Comparison of ENCODE assay signal across 8 cellular contexts in the genomic region with DNA sequence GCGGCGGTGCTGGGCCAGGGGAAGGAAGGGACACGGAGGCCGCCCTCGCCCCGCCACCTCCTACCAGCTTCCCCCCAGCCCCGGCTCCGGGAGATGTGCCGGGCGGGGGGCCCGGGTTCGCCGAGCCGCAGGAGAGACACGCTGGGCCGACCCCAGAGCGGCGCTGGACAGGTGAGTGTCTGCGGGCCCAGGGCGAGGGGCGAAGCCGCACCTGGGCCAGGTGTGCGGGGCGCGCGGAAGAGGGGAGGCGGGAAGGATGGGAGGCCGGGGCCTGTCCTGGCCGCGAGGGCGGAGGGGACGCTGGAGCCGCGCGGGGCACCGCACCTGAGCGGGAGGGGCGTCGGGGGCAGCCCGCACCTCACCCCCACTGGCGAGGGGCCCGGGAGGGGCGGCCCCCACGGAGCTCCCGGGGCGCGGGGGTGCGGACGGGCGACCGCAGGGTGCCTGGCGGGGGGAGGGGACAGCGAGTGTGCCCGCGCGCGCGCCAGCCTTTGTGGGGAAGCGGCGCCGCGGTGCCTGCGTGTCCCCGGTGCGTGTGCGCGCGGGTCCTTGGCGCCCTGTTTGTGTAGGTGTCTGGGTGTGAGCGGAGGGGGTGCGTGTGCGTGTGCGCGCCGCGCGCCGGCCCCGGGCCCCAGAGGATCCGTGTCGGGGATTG.
DNase-seq lines count a peak whose midpoint lies in the region; ATAC-seq and TF ChIP-seq lines count a peak whose summit lies in the region.
"Not testable (repeated sequence)": the region's sequence is repeated elsewhere in the genome, so short reads cannot be mapped to it uniquely, and the experiment has no call there.

No MANE protein-coding gene starts in this region.

- not testable (repeated sequence) for BruUV-seq in PC-3 (replicated peaks; lab: Mats Ljungman, UMichigan)

- H3K9ac ChIP-seq in HUES6 (ENCODE audit: low read length) = peak overlapping the region; percentile 71
- peak overlapping the region; percentile 25; the same call in 1 of the 2 replicates for H3K9ac ChIP-seq in PC-3 (ENCODE audit: low read length)

- POLR2A ChIA-PET in PC-3 (lab: Charles Lee; ENCODE audit: unreplicated experiment) = not testable (repeated sequence)

- H3K27me3 ChIP-seq in HUES6 (ENCODE audit: control insufficient read depth, insufficient read depth, low read length); PC-3 (ENCODE audit: low read length): not testable (repeated sequence)

- H3K9me3 ChIP-seq in HUES6 (ENCODE audit: control insufficient read depth, insufficient read depth, low read depth, low read length); PC-3 (ENCODE audit: low read length): not testable (repeated sequence)

- not testable (repeated sequence) for TF ChIP-seq CTCF in CD14-positive monocyte (IDR thresholded peaks at IDR 0.05); PC-3 (conservative IDR thresholded peaks at IDR 0.05; ENCODE audit: low read depth, low read length); choroid plexus epithelial cell (conservative IDR thresholded peaks at IDR 0.05; ENCODE audit: low read depth, low read length); natural killer cell (IDR thresholded peaks at IDR 0.05)

- H3K4me3 Mint-ChIP-seq in CD14-positive monocyte (peak overlapping the region; percentile 84 to 89), natural killer cell (peak overlapping the region; percentile 92)
- H3K4me3 Mint-ChIP-seq in activated T-cell treated with anti-CD3 and anti-CD28 coated beads, Interleukin-2, amount 50 U/mL, for 72 hours = peak overlapping the region; percentile 72 to 89
- peak overlapping the region; percentile 75 for H3K4me3 Mint-ChIP-seq in stimulated activated memory B cell treated with anti-CD40 and anti-IgM and Interleukin-4, amounts not matched to agents 10 μg/mL and 1 μg/mL and 100 μg/mL, for 72 hours

- H3K36me3 ChIP-seq in HUES6 (ENCODE audit: control insufficient read depth, insufficient read depth, low read length); PC-3 (ENCODE audit: low read depth, low read length): not testable (repeated sequence)

- H3K4me1 ChIP-seq in HUES6 (ENCODE audit: control insufficient read depth, insufficient read depth, low read length) = peaks cover 20% of the 10 kb centered on the region
- not testable (repeated sequence) for H3K4me1 ChIP-seq in PC-3 (ENCODE audit: insufficient read depth, low read length)

- intact Hi-C loops in CD14-positive monocyte (cut with micrococcal nuclease); PC-3 (cut with micrococcal nuclease); left ventricle myocardium superior (cut with micrococcal nuclease): not testable (repeated sequence)
- intact Hi-C loops in natural killer cell (cut with micrococcal nuclease) = loop anchor here (10.0 kb wide), 1 partner anchor 105 kb away; no protein-coding TSS in a partner anchor

- peak overlapping the region; percentile 65 for H3K4me2 ChIP-seq in PC-3 (ENCODE audit: low read length)

- H3K27ac Mint-ChIP-seq in CD14-positive monocyte (peak overlapping the region in 1 of 7 donors; percentile 50), natural killer cell (peak overlapping the region in 1 of 2 donors; percentile 89)
- not testable (repeated sequence) for H3K27ac Mint-ChIP-seq in activated T-cell treated with anti-CD3 and anti-CD28 coated beads, Interleukin-2, amount 50 U/mL, for 72 hours; stimulated activated memory B cell treated with anti-CD40 and anti-IgM and Interleukin-4, amounts not matched to agents 10 μg/mL and 1 μg/mL and 100 μg/mL, for 72 hours

- H3K79me2 ChIP-seq in PC-3 (ENCODE audit: low read length) = peaks cover 15% of the 10 kb centered on the region

- H3K4me1 Mint-ChIP-seq in CD14-positive monocyte = peaks cover 57% of the 10 kb centered on the region
- peaks cover 34% of the 10 kb centered on the region for H3K4me1 Mint-ChIP-seq in activated T-cell treated with anti-CD3 and anti-CD28 coated beads, Interleukin-2, amount 50 U/mL, for 72 hours (ENCODE audit: low read depth)
- peaks cover 36 to 62% of the 10 kb centered on the region in 2 donors for H3K4me1 Mint-ChIP-seq in natural killer cell
- H3K4me1 Mint-ChIP-seq in stimulated activated memory B cell treated with anti-CD40 and anti-IgM and Interleukin-4, amounts not matched to agents 10 μg/mL and 1 μg/mL and 100 μg/mL, for 72 hours = peaks cover 52% of the 10 kb centered on the region

- not testable (repeated sequence) for ATAC-seq in PC-3; left ventricle myocardium superior; stimulated activated memory B cell treated with anti-CD40 and anti-IgM and Interleukin-4, amounts not matched to agents 10 μg/mL and 1 μg/mL and 100 μg/mL, for 72 hours
- peak; percentile 24 to 31 for ATAC-seq in activated T-cell treated with anti-CD3 and anti-CD28 coated beads, Interleukin-2, amount 50 U/mL, for 72 hours (replicated peaks in 1 of 2)
- peak in 1 of 3 donors; percentile 15 for ATAC-seq in natural killer cell

- not testable (repeated sequence) for H3F3A ChIP-seq in PC-3 (ENCODE audit: low read length, unreplicated experiment)

- not testable (repeated sequence) for H3K9me3 Mint-ChIP-seq in CD14-positive monocyte; activated T-cell treated with anti-CD3 and anti-CD28 coated beads, Interleukin-2, amount 50 U/mL, for 72 hours; natural killer cell; stimulated activated memory B cell treated with anti-CD40 and anti-IgM and Interleukin-4, amounts not matched to agents 10 μg/mL and 1 μg/mL and 100 μg/mL, for 72 hours

- not testable (repeated sequence) for H3K36me3 Mint-ChIP-seq in CD14-positive monocyte; activated T-cell treated with anti-CD3 and anti-CD28 coated beads, Interleukin-2, amount 50 U/mL, for 72 hours (ENCODE audit: insufficient read depth in 2 of 2); natural killer cell; stimulated activated memory B cell treated with anti-CD40 and anti-IgM and Interleukin-4, amounts not matched to agents 10 μg/mL and 1 μg/mL and 100 μg/mL, for 72 hours

- H3K27me3 Mint-ChIP-seq in CD14-positive monocyte (ENCODE audit: low read depth in 3 of 3) = peaks cover 14 to 20% (median 17%) of the 10 kb centered on the region in 3 donors
- H3K27me3 Mint-ChIP-seq in activated T-cell treated with anti-CD3 and anti-CD28 coated beads, Interleukin-2, amount 50 U/mL, for 72 hours (ENCODE audit: low read depth) = peaks cover 46% of the 10 kb centered on the region
- not testable (repeated sequence) for H3K27me3 Mint-ChIP-seq in natural killer cell (ENCODE audit: low read depth in 2 of 2)
- peaks cover 69% of the 10 kb centered on the region for H3K27me3 Mint-ChIP-seq in stimulated activated memory B cell treated with anti-CD40 and anti-IgM and Interleukin-4, amounts not matched to agents 10 μg/mL and 1 μg/mL and 100 μg/mL, for 72 hours

- H3K4me3 ChIP-seq in HUES6 (ENCODE audit: low read depth, low read length) (peak overlapping the region; percentile 83), PC-3 (ENCODE audit: low read length) (peak overlapping the region; percentile 64), choroid plexus epithelial cell (ENCODE audit: low read depth, low read length) (peak overlapping the region; percentile 73)

- H4K20me1 ChIP-seq in PC-3 (ENCODE audit: low read length) = not testable (repeated sequence)

- DNase-seq in CD14-positive monocyte (ENCODE audit: low spot score) (peak; percentile 38), left ventricle myocardium superior (peak; percentile 58), natural killer cell (peak; percentile 39)
- DNase-seq in PC-3; choroid plexus epithelial cell (ENCODE audit: low read depth): not testable (repeated sequence)
- peak; percentile 39 to 40 for DNase-seq in activated T-cell treated with anti-CD3 and anti-CD28 coated beads, Interleukin-2, amount 50 U/mL, for 72 hours

- H3K9me2 ChIP-seq in PC-3 (replicated peaks; ENCODE audit: low read length) = not testable (repeated sequence)

- CTCF ChIA-PET in PC-3 (lab: Charles Lee) = not testable (repeated sequence)

- 0 out of 2 replicates have a peak overlapping the region, but pooled peaks have one; percentile 30 for H2AFZ ChIP-seq in PC-3 (ENCODE audit: low read length)

- peak overlapping the region; percentile 53; the same call in 1 of the 2 replicates for H3K27ac ChIP-seq in HUES6 (ENCODE audit: low read depth, low read length)
- H3K27ac ChIP-seq in PC-3 (ENCODE audit: low read length) = not testable (repeated sequence)
